Comparison of ENCODE assay signal across 11 cellular contexts in the genomic region with DNA sequence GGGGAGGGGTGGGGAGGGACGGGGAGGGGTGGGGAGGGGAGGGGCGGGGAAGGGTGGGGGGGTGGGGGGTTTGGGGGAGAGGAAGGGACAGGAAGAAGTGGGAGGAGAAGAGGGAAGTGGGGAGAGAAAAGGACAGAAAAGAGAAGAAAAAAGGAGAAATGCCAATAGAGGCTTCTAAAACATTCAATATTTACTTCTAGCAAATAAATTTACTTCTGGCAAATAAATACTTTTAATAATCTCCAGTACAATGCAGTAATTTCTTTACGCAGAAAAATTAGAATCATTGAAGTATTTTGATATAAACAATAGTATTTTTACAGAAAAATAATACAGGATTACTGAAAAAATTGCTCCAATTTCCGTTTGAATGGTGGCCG. TPM values are rescaled to one million over a fixed set of nuclear protein-coding genes. Genes with fewer than 3 reads are reported as not detected.
DNase-seq lines count a peak whose midpoint lies in the region; ATAC-seq and TF ChIP-seq lines count a peak whose summit lies in the region.
"Had no signal": no experiment of that assay in that cellular context is flagged by ENCODE, and none has a peak within 500 bp of the region (broad histone marks: within the 10 kb centered on the region; RNA-seq: fewer than 3 reads in every experiment).

No MANE protein-coding gene starts in this region.

- WGBS in transverse colon (ENCODE audit: low coverage in 1 of 2), 2 donors = 49 to 53% methylated on average over 4 to 5 of the region's 5 CpGs
- 54 to 77% (median 59%) methylated on average over 3 to 5 of the region's 5 CpGs for WGBS in heart left ventricle, 4 donors

- no peak for TF ChIP-seq POLR2A in transverse colon (IDR thresholded peaks at IDR 0.05)
- no peak for TF ChIP-seq POLR2A in heart left ventricle (IDR thresholded peaks at IDR 0.05)

- H3K4me1 ChIP-seq in transverse colon (no peaks in the 10 kb centered on the region), heart left ventricle (peaks cover 0 to 6% (median 0%) of the 10 kb centered on the region in 12 donors)

- H3K36me3 ChIP-seq in transverse colon (no peaks in the 10 kb centered on the region), heart left ventricle (no peaks in the 10 kb centered on the region)

- H3K9me3 ChIP-seq in transverse colon (no peaks in the 10 kb centered on the region), heart left ventricle (no peaks in the 10 kb centered on the region)

- in situ Hi-C loops in transverse colon (cut with MboI; ENCODE audit: low pct_ligation_motif_present in 1 of 4, low pct_unique_long_range_greater_than_20kb in 1 of 4, low sequenced_read_pairs in 3 of 4) = no loop called here

- H3K4me3 ChIP-seq in transverse colon = no peak overlapping the region
- no peak overlapping the region for H3K4me3 ChIP-seq in heart left ventricle
- H3K4me3 ChIP-seq: GM23338 had no signal

- peak overlapping the region; percentile 70 for H3K4me3 Mint-ChIP-seq in natural killer cell
- no peak overlapping the region for H3K4me3 Mint-ChIP-seq in natural killer cell treated with Interleukin-12 subunit alpha and Interleukin-12 subunit beta and Interleukin-15 and Interleukin-18, amount 100 ng/mL, for 72 hours
- no peak overlapping the region for H3K4me3 Mint-ChIP-seq in dendritic cell treated with granulocyte-macrophage colony-stimulating factor and Interleukin-4, amounts not matched to agents 40 ng/mL and 50 ng/mL, for 4 days
- H3K4me3 Mint-ChIP-seq: GM23338 had no signal

- H3K4me1 Mint-ChIP-seq in natural killer cell = peaks cover 0 to 11% of the 10 kb centered on the region in 2 donors
- H3K4me1 Mint-ChIP-seq in natural killer cell treated with Interleukin-12 subunit alpha and Interleukin-12 subunit beta and Interleukin-15 and Interleukin-18, amount 100 ng/mL, for 72 hours (ENCODE audit: low read depth in 2 of 2) = peaks cover 0 to 6% of the 10 kb centered on the region in 2 donors
- H3K4me1 Mint-ChIP-seq in dendritic cell treated with granulocyte-macrophage colony-stimulating factor and Interleukin-4, amounts not matched to agents 40 ng/mL and 50 ng/mL, for 4 days (ENCODE audit: low read depth) = peaks cover 16% of the 10 kb centered on the region

- no peaks in the 10 kb centered on the region for H3K36me3 Mint-ChIP-seq in natural killer cell
- H3K36me3 Mint-ChIP-seq in natural killer cell treated with Interleukin-12 subunit alpha and Interleukin-12 subunit beta and Interleukin-15 and Interleukin-18, amount 100 ng/mL, for 72 hours = no peaks in the 10 kb centered on the region
- H3K36me3 Mint-ChIP-seq in dendritic cell treated with granulocyte-macrophage colony-stimulating factor and Interleukin-4, amounts not matched to agents 40 ng/mL and 50 ng/mL, for 4 days (ENCODE audit: low read depth) = no peaks in the 10 kb centered on the region
- H3K36me3 Mint-ChIP-seq: CD4-positive, CD25-positive, alpha-beta regulatory T cell had no signal

- no peak overlapping the region for H3K27ac Mint-ChIP-seq in natural killer cell
- H3K27ac Mint-ChIP-seq in natural killer cell treated with Interleukin-12 subunit alpha and Interleukin-12 subunit beta and Interleukin-15 and Interleukin-18, amount 100 ng/mL, for 72 hours = no peak overlapping the region
- H3K27ac Mint-ChIP-seq in dendritic cell treated with granulocyte-macrophage colony-stimulating factor and Interleukin-4, amounts not matched to agents 40 ng/mL and 50 ng/mL, for 4 days = peak overlapping the region; percentile 34
- H3K27ac Mint-ChIP-seq: GM23338, HFFc6 had no signal

- intact Hi-C loops in natural killer cell (cut with micrococcal nuclease) (no loop called here), transverse colon (cut with DNase I; ENCODE audit: low total_unique reads) (no loop called here), heart left ventricle (cut with DNase I) (loop anchor here in 3 of 10 donors (5.0 to 10.0 kb wide), 3 partner anchors 54 to 64 kb away; no protein-coding TSS in a partner anchor)
- intact Hi-C loops in dendritic cell treated with granulocyte-macrophage colony-stimulating factor and Interleukin-4, amounts not matched to agents 40 ng/mL and 50 ng/mL, for 4 days (cut with micrococcal nuclease) = no loop called here

- H3K9me3 Mint-ChIP-seq in natural killer cell = no peaks in the 10 kb centered on the region
- no peaks in the 10 kb centered on the region for H3K9me3 Mint-ChIP-seq in natural killer cell treated with Interleukin-12 subunit alpha and Interleukin-12 subunit beta and Interleukin-15 and Interleukin-18, amount 100 ng/mL, for 72 hours
- H3K9me3 Mint-ChIP-seq in dendritic cell treated with granulocyte-macrophage colony-stimulating factor and Interleukin-4, amounts not matched to agents 40 ng/mL and 50 ng/mL, for 4 days = no peaks in the 10 kb centered on the region
- H3K9me3 Mint-ChIP-seq: GM23338, HFFc6 had no signal

- ATAC-seq in natural killer cell (no peak), heart left ventricle (no peak)
- ATAC-seq in natural killer cell treated with Interleukin-12 subunit alpha and Interleukin-12 subunit beta and Interleukin-15 and Interleukin-18, amount 100 ng/mL, for 72 hours = no peak

- no peaks in the 10 kb centered on the region for H3K27me3 ChIP-seq in transverse colon
- H3K27me3 ChIP-seq in heart left ventricle = no peaks in the 10 kb centered on the region

- no peak overlapping the region for H3K27ac ChIP-seq in transverse colon
- no peak overlapping the region for H3K27ac ChIP-seq in heart left ventricle

- DNase-seq in natural killer cell (no peak), SKM-1 (lab: John Stamatoyannopoulos, UW; ENCODE audit: unreplicated experiment) (peak; percentile 82), GM03348 (ENCODE audit: low spot score) (no peak), transverse colon (no peak), heart left ventricle (no peak), DMS53 treated with DMSO at 0.1 percent for 48 hours (lab: John Stamatoyannopoulos, UW; ENCODE audit: unreplicated experiment) (no peak)
- DNase-seq in natural killer cell treated with Interleukin-12 subunit alpha and Interleukin-12 subunit beta and Interleukin-15 and Interleukin-18, amount 100 ng/mL, for 72 hours (ENCODE audit: low spot score) = no peak

- peaks cover 2% of the 10 kb centered on the region in 2 donors for H3K27me3 Mint-ChIP-seq in natural killer cell (ENCODE audit: low read depth in 2 of 2)
- peaks cover 0 to 3% of the 10 kb centered on the region in 2 donors for H3K27me3 Mint-ChIP-seq in natural killer cell treated with Interleukin-12 subunit alpha and Interleukin-12 subunit beta and Interleukin-15 and Interleukin-18, amount 100 ng/mL, for 72 hours
- peaks cover under 1% of the 10 kb centered on the region for H3K27me3 Mint-ChIP-seq in dendritic cell treated with granulocyte-macrophage colony-stimulating factor and Interleukin-4, amounts not matched to agents 40 ng/mL and 50 ng/mL, for 4 days

- TF ChIP-seq EP300 in transverse colon (IDR thresholded peaks at IDR 0.05; ENCODE audit: low read depth) = no peak

- TF ChIP-seq CTCF in natural killer cell (IDR thresholded peaks at IDR 0.05) = no peak
- no peak for TF ChIP-seq CTCF in transverse colon (IDR thresholded peaks at IDR 0.05)
- TF ChIP-seq CTCF in heart left ventricle (IDR thresholded peaks at IDR 0.05) = no peak

RNA-seq across cellular contexts. Expression of a gene that starts 9.4 kb away (rescaled TPM):
- total RNA-seq in natural killer cell = not detected
- under 1 TPM; 0.05 to 0.42 TPM for total RNA-seq in natural killer cell treated with Interleukin-12 subunit alpha and Interleukin-12 subunit beta and Interleukin-15 and Interleukin-18, amount 100 ng/mL, for 72 hours
- 1 to 10 TPM in 3 of 4 donors, under 1 TPM in 1; 0.60 to 3.3 (median 2.8) TPM for total RNA-seq in transverse colon
- total RNA-seq in heart left ventricle = 1 to 10 TPM; 1.4 to 4.8 (median 2.4) TPM
- polyA plus RNA-seq in heart left ventricle = 1 to 10 TPM in 1 of 2 donors, under 1 TPM in 1; 0.95 to 2.8 TPM
- total RNA-seq: CD4-positive, CD25-positive, alpha-beta regulatory T cell had no signal
- polyA plus RNA-seq: CD4-positive, CD25-positive, alpha-beta regulatory T cell had no signal

RNA-seq across cellular contexts. Expression of a gene that starts 32.6 kb away (rescaled TPM):
- total RNA-seq in natural killer cell = 10 to 100 TPM; 23.5 to 27.4 (median 25.6) TPM
- total RNA-seq in natural killer cell treated with Interleukin-12 subunit alpha and Interleukin-12 subunit beta and Interleukin-15 and Interleukin-18, amount 100 ng/mL, for 72 hours = 10 to 100 TPM; 34.6 to 49.6 TPM
- total RNA-seq in transverse colon = 10 to 100 TPM in 3 of 4 donors, 1 to 10 TPM in 1; 4.0 to 24.0 (median 19.6) TPM
- 10 to 100 TPM; 26.9 to 39.4 (median 33.0) TPM for total RNA-seq in heart left ventricle
- 10 to 100 TPM; 11.8 to 31.7 TPM for polyA plus RNA-seq in heart left ventricle
